Comparison of ENCODE assay signal across 22 cellular contexts in the genomic region with DNA sequence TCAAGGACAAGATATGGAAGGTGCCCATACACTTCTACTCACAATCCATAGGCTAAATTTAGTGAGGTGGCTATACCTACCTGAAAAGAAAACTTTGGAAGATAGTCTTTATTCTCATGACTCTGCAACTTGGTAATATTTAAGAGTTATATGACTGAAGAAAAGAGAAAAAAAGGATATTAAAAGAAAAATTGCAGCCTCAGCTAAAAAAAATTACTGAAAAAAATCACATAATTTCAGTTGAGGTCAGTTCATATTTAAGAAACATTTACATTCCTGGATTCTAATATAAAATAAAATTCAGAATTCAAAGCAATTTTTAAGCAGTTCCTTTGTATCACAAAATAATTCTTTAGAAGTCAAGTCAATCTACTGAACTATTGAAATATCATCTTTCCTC.
DNase-seq lines count a peak whose midpoint lies in the region; ATAC-seq, FAIRE-seq and TF ChIP-seq lines count a peak whose summit lies in the region.
"Had no signal": no experiment of that assay in that cellular context is flagged by ENCODE, and none has a peak within 500 bp of the region (broad histone marks: within the 10 kb centered on the region; RNA-seq: fewer than 3 reads in every experiment).

No MANE protein-coding gene starts in this region.

- H3K27me3 ChIP-seq in HepG2 (ENCODE audit: control insufficient read depth in 1 of 2, insufficient read depth in 2 of 2, low read length in 2 of 2) (no peaks in the 10 kb centered on the region), right lobe of liver (no peaks in the 10 kb centered on the region), K562 (ENCODE audit: control insufficient read depth in 2 of 2, insufficient read depth in 2 of 2, low read length in 2 of 2) (no peaks in the 10 kb centered on the region)
- no peaks in the 10 kb centered on the region for H3K27me3 ChIP-seq in CD8-positive, alpha-beta memory T cell (ENCODE audit: insufficient read depth, low read length, poor library complexity, severe bottlenecking)
- H3K27me3 ChIP-seq: BE2C, BLaER1 had no signal

- no peaks in the 10 kb centered on the region for H3K27me3 Mint-ChIP-seq in mesothelial cell of epicardium (ENCODE audit: low read depth)
- no peaks in the 10 kb centered on the region for H3K27me3 Mint-ChIP-seq in CD8-positive, alpha-beta memory T cell
- H3K27me3 Mint-ChIP-seq: CD4-positive, alpha-beta memory T cell; CD4-positive, CD25-positive, alpha-beta regulatory T cell had no signal

- in situ Hi-C loops in HepG2 (cut with HindIII; ENCODE audit: extremely low pct_ligation_motif_present, low pct_unique_long_range_greater_than_20kb) (no loop called here), K562 (cut with MboI) (no loop called here)

- no peak overlapping the region for H3K27ac ChIP-seq in HepG2 (ENCODE audit: extremely low read length, insufficient read depth, low read length)
- no peak overlapping the region for H3K27ac ChIP-seq in right lobe of liver
- no peak overlapping the region for H3K27ac ChIP-seq in K562 (ENCODE audit: extremely low read depth, low read depth, low read length)
- H3K27ac ChIP-seq in CD8-positive, alpha-beta memory T cell (ENCODE audit: low read depth, low read length), result no peak overlapping the region
- H3K27ac ChIP-seq: 22Rv1, BLaER1 had no signal

- peaks cover 12% of the 10 kb centered on the region for H3K9me3 Mint-ChIP-seq in mesothelial cell of epicardium
- peaks cover 2 to 15% (median 9%) of the 10 kb centered on the region in 5 donors for H3K9me3 Mint-ChIP-seq in CD8-positive, alpha-beta memory T cell

- H3K9ac ChIP-seq in HepG2 (ENCODE audit: insufficient read depth, low read depth, low read length) (no peak overlapping the region), K562 (ENCODE audit: insufficient read depth in 1 of 2, low read depth in 2 of 2, low read length in 2 of 2) (no peak overlapping the region)
- H3K9ac ChIP-seq: BLaER1 had no signal

- no peak for TF ChIP-seq EP300 in HepG2 (IDR thresholded peaks at IDR 0.05; ENCODE audit: low read depth in 2 of 2, low read length in 2 of 2)
- TF ChIP-seq EP300 in HepG2 (CRISPR knock-in tag; IDR thresholded peaks at IDR 0.05; ENCODE audit: borderline replicate concordance), result no peak
- no peak for TF ChIP-seq EP300 in K562 (IDR thresholded peaks at IDR 0.05; ENCODE audit: low read length)

- ATAC-seq in HepG2, result no peak
- no peak for ATAC-seq in right lobe of liver
- ATAC-seq in K562, result no peak

- H3K79me2 ChIP-seq in HepG2 (ENCODE audit: insufficient read depth, low read length), result no peaks in the 10 kb centered on the region
- H3K79me2 ChIP-seq in K562 (ENCODE audit: control insufficient read depth, insufficient read depth, low read length), result no peaks in the 10 kb centered on the region

- no peak overlapping the region for H2AFZ ChIP-seq in HepG2 (ENCODE audit: low read length)
- no peak overlapping the region for H2AFZ ChIP-seq in K562 (ENCODE audit: low read depth, low read length)

- TF ChIP-seq RAD21 in HepG2 (CRISPR knock-in tag; IDR thresholded peaks at IDR 0.05) (no peak), K562 (CRISPR knock-in tag; conservative IDR thresholded peaks at IDR 0.05 in 1 of 2, IDR thresholded peaks at IDR 0.05 in 1 of 2) (no peak)

- peak overlapping the region; percentile 39 for H3K27ac Mint-ChIP-seq in mesothelial cell of epicardium
- no peak overlapping the region for H3K27ac Mint-ChIP-seq in CD8-positive, alpha-beta memory T cell
- H3K27ac Mint-ChIP-seq: CD14-positive monocyte; CD4-positive, alpha-beta memory T cell; CD4-positive, CD25-positive, alpha-beta regulatory T cell had no signal

- intact Hi-C loops in HepG2 (cut with micrococcal nuclease; ENCODE audit: unreplicated experiment) (no loop called here), right lobe of liver (cut with DNase I) (no loop called here), K562 (cut with micrococcal nuclease) (no loop called here), posterior cingulate gyrus (cut with DNase I) (no loop called here)

- no TSS peak for BruUV-seq in HepG2 (replicated peaks; lab: Mats Ljungman, UMichigan)
- BruUV-seq in K562 (replicated peaks; lab: Mats Ljungman, UMichigan), result no TSS peak

- DNase-seq in HepG2 (ENCODE audit: low spot score) (no peak), right lobe of liver (no peak), K562 (ENCODE audit: extremely low read depth in 1 of 4, low spot score in 3 of 4) (no peak), mesothelial cell of epicardium (ENCODE audit: low spot score in 2 of 2, unreplicated experiment in 2 of 2) (no peak), posterior cingulate gyrus (no peak)
- no peak for DNase-seq in CD8-positive, alpha-beta memory T cell
- DNase-seq: ACHN; BE2C; C1 segment of cervical spinal cord; Caco-2; Calu3; CD4-positive, alpha-beta memory T cell; CD4-positive, CD25-positive, alpha-beta regulatory T cell; DMS79 treated with DMSO at 0.1 percent for 48 hours; GF-D8 had no signal

- CTCF ChIA-PET in HepG2 (lab: Yijun Ruan, JAX; ENCODE audit: low intra/inter-chr PET ratio, low total read pairs) (no interaction called here), K562 (lab: Yijun Ruan, JAX; ENCODE audit: low intra/inter-chr PET ratio) (no interaction called here)
- CTCF ChIA-PET in CD8-positive, alpha-beta memory T cell (lab: Charles Lee), result no interaction called here

- H3K4me1 ChIP-seq in HepG2 (ENCODE audit: insufficient read depth, low read length) (no peaks in the 10 kb centered on the region), right lobe of liver (no peaks in the 10 kb centered on the region), K562 (replicated peaks in 1 of 2; ENCODE audit: control insufficient read depth in 2 of 2, insufficient read depth in 2 of 2, low read length in 2 of 2) (no peaks in the 10 kb centered on the region)
- no peaks in the 10 kb centered on the region for H3K4me1 ChIP-seq in CD8-positive, alpha-beta memory T cell (ENCODE audit: insufficient read depth, low read length)
- H3K4me1 ChIP-seq: BE2C, BLaER1, Caco-2 had no signal

- no peak for FAIRE-seq in HepG2 (lab: Jason Lieb, UNC)
- FAIRE-seq in K562 (lab: Jason Lieb, UNC), result no peak
- FAIRE-seq: D721Med, G401.6, GM12891, GM19239 had no signal

- no peak overlapping the region for H3K4me3 Mint-ChIP-seq in mesothelial cell of epicardium
- H3K4me3 Mint-ChIP-seq in CD8-positive, alpha-beta memory T cell, result no peak overlapping the region
- H3K4me3 Mint-ChIP-seq: CD14-positive monocyte; CD4-positive, alpha-beta memory T cell; CD4-positive, CD25-positive, alpha-beta regulatory T cell had no signal

- H3K4me3 ChIP-seq in HepG2 (replicated peaks in 1 of 3; ENCODE audit: insufficient read depth in 1 of 3, low read depth in 2 of 3, low read length in 3 of 3) (no peak overlapping the region), right lobe of liver (no peak overlapping the region), K562 (no peak overlapping the region)
- no peak overlapping the region for H3K4me3 ChIP-seq in CD8-positive, alpha-beta memory T cell (ENCODE audit: low read length)
- H3K4me3 ChIP-seq: BLaER1 had no signal

- H3K36me3 ChIP-seq in HepG2 (replicated peaks in 1 of 2; ENCODE audit: control insufficient read depth in 1 of 2, insufficient read depth in 2 of 2, low read length in 2 of 2) (no peaks in the 10 kb centered on the region), right lobe of liver (no peaks in the 10 kb centered on the region), K562 (ENCODE audit: control insufficient read depth, insufficient read depth, low read length) (no peaks in the 10 kb centered on the region)
- no peaks in the 10 kb centered on the region for H3K36me3 ChIP-seq in CD8-positive, alpha-beta memory T cell (ENCODE audit: insufficient read depth, low read length)
- H3K36me3 ChIP-seq: BE2C, BLaER1 had no signal

- no peak overlapping the region for H3K4me2 ChIP-seq in HepG2 (ENCODE audit: low read depth, low read length)
- no peak overlapping the region for H3K4me2 ChIP-seq in K562 (ENCODE audit: insufficient read depth, low read length)
- H3K4me2 ChIP-seq: BLaER1 had no signal

- no peak for TF ChIP-seq CTCF in HepG2 (CRISPR knock-in tag; IDR thresholded peaks at IDR 0.05)
- no peak for TF ChIP-seq CTCF in right lobe of liver (IDR thresholded peaks at IDR 0.05)
- TF ChIP-seq CTCF in K562 (IDR thresholded peaks at IDR 0.05 in 2 of 3, conservative IDR thresholded peaks at IDR 0.05 in 1 of 3; ENCODE audit: insufficient read depth in 2 of 3, low read depth in 1 of 3, low read length in 3 of 3), result no peak
- no peak for TF ChIP-seq CTCF in mesothelial cell of epicardium (IDR thresholded peaks at IDR 0.05; ENCODE audit: unreplicated experiment)

- H3K36me3 Mint-ChIP-seq in mesothelial cell of epicardium, result peaks cover 8% of the 10 kb centered on the region
- no peaks in the 10 kb centered on the region for H3K36me3 Mint-ChIP-seq in CD8-positive, alpha-beta memory T cell
- H3K36me3 Mint-ChIP-seq: CD14-positive monocyte; CD4-positive, alpha-beta memory T cell; CD4-positive, CD25-positive, alpha-beta regulatory T cell had no signal

- POLR2A ChIA-PET in HepG2 (lab: Yijun Ruan, JAX), result no interaction called here
- POLR2A ChIA-PET in K562 (lab: Yijun Ruan, JAX), result no interaction called here
- POLR2A ChIA-PET in CD8-positive, alpha-beta memory T cell (lab: Charles Lee), result no interaction called here

- H4K20me1 ChIP-seq in HepG2 (ENCODE audit: insufficient read depth, low read length) (no peaks in the 10 kb centered on the region), K562 (replicated peaks; ENCODE audit: control insufficient read depth, insufficient read depth, low read length) (no peaks in the 10 kb centered on the region)
- H4K20me1 ChIP-seq: BLaER1 had no signal

- H3K9me1 ChIP-seq in K562 (ENCODE audit: control insufficient read depth, insufficient read depth, low read length), result no peaks in the 10 kb centered on the region

- peaks cover 20% of the 10 kb centered on the region for H3K4me1 Mint-ChIP-seq in mesothelial cell of epicardium
- H3K4me1 Mint-ChIP-seq in CD8-positive, alpha-beta memory T cell, result no peaks in the 10 kb centered on the region
- H3K4me1 Mint-ChIP-seq: CD14-positive monocyte; CD4-positive, alpha-beta memory T cell had no signal

- TF ChIP-seq POLR2A in HepG2 (IDR thresholded peaks at IDR 0.05; ENCODE audit: insufficient read depth in 1 of 2, low read depth in 2 of 2, low read length in 2 of 2) (no peak), right lobe of liver (IDR thresholded peaks at IDR 0.05) (no peak), K562 (conservative IDR thresholded peaks at IDR 0.05) (no peak)

- no peaks in the 10 kb centered on the region for H3K9me3 ChIP-seq in HepG2 (ENCODE audit: low read length)
- no peaks in the 10 kb centered on the region for H3K9me3 ChIP-seq in right lobe of liver
- 0 out of 2 replicates have a peak, but pooled peaks cover 2% of the 10 kb centered on the region for H3K9me3 ChIP-seq in K562 (replicated peaks; ENCODE audit: control insufficient read depth, insufficient read depth, low read depth, low read length)
- H3K9me3 ChIP-seq in CD8-positive, alpha-beta memory T cell (ENCODE audit: low read length), result no peaks in the 10 kb centered on the region
- H3K9me3 ChIP-seq: BE2C, BLaER1, Caco-2 had no signal

TF ChIP-seq in HepG2, 621 proteins besides CTCF, POLR2A, EP300 and RAD21 (continues in another document):
- no peak for TF ChIP-seq ZNF746 (CRISPR knock-in tag; IDR thresholded peaks at IDR 0.05)

TF ChIP-seq in K562, 482 proteins besides CTCF, POLR2A, EP300 and RAD21 (continues in another document):
- TF ChIP-seq SREBF2 (CRISPR knock-in tag; IDR thresholded peaks at IDR 0.05), result no peak
- TF ChIP-seq MAFG (tag; conservative IDR thresholded peaks at IDR 0.05), result peak; percentile 60
- TF ChIP-seq GABPB1 (CRISPR knock-in tag; IDR thresholded peaks at IDR 0.05), result no peak
- TF ChIP-seq ZNF316 (IDR thresholded peaks at IDR 0.05), result peak; percentile 84
